In the genomic region with DNA sequence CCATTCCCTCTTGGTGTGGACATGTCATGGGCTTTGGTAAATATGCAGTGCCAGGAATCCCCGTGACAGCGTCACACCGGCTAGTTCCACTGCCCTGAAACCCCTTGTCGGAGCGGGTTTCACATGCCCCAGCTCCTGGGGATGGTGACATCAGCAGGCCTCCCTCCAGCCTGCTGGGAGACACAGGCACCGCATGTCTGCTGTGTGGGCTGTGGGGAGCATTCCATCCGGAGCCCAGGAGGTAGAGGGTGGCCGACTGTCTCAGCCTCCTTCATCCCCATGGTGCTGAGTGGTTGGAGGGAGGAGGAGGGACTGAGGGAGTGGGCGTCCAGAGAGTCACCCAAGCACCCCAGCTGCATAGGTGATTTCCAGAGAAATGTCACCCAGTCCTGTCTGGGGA, we compare ENCODE assay signal across 1 cellular context.
TF ChIP-seq lines count a peak whose summit lies in the region.

No MANE protein-coding gene starts in this region.

TF ChIP-seq in H1, 55 proteins besides CTCF, POLR2A, EP300 and RAD21:
- TF ChIP-seq FOSL1 (IDR thresholded peaks at IDR 0.05; ENCODE audit: insufficient read depth, low read depth, low read length), result no peak
- no peak for TF ChIP-seq TCF12 (IDR thresholded peaks at IDR 0.05; ENCODE audit: low read depth, low read length)
- no peak for TF ChIP-seq CREB1 (IDR thresholded peaks at IDR 0.05)
- no peak for TF ChIP-seq PHF8 (conservative IDR thresholded peaks at IDR 0.05; ENCODE audit: low read depth, low read length)
- TF ChIP-seq YY1 (IDR thresholded peaks at IDR 0.05; ENCODE audit: low read depth, low read length), result no peak
- no peak for TF ChIP-seq SIN3A (conservative IDR thresholded peaks at IDR 0.05 in 1 of 2, IDR thresholded peaks at IDR 0.05 in 1 of 2; ENCODE audit: low read depth in 1 of 2, low read length in 2 of 2)
- TF ChIP-seq SP4 (IDR thresholded peaks at IDR 0.05; ENCODE audit: low read length), result no peak
- TF ChIP-seq TAF7 (optimal IDR thresholded peaks at IDR 0.05; ENCODE audit: borderline replicate concordance, low read depth, low read length), result no peak
- TF ChIP-seq SP2 (IDR thresholded peaks at IDR 0.05; ENCODE audit: low read length), result no peak
- TF ChIP-seq TBP (IDR thresholded peaks at IDR 0.05; ENCODE audit: low read depth, low read length), result no peak
- TF ChIP-seq RBBP5 (IDR thresholded peaks at IDR 0.05; ENCODE audit: borderline replicate concordance, low read depth, low read length), result no peak
- TF ChIP-seq, protein P1, sequence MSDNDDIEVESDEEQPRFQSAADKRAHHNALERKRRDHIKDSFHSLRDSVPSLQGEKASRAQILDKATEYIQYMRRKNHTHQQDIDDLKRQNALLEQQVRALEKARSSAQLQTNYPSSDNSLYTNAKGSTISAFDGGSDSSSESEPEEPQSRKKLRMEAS (IDR thresholded peaks at IDR 0.05), result no peak
- TF ChIP-seq RFX5 (IDR thresholded peaks at IDR 0.05; ENCODE audit: borderline replicate concordance, low read depth, low read length), result no peak
- TF ChIP-seq HDAC2 (IDR thresholded peaks at IDR 0.05; ENCODE audit: borderline replicate concordance in 1 of 2, low read depth in 2 of 2, low read length in 2 of 2), result no peak
- no peak for TF ChIP-seq JUND (IDR thresholded peaks at IDR 0.05; ENCODE audit: low read length)
- no peak for TF ChIP-seq JUN (IDR thresholded peaks at IDR 0.05; ENCODE audit: low read depth, low read length)
- TF ChIP-seq ASH2L (IDR thresholded peaks at IDR 0.05; ENCODE audit: low read length), result no peak
